In genomic region chr7:29194594-29195417, GRCh38 we compare ENCODE assay signal across 8 cellular contexts. TPM values are rescaled to one million over a fixed set of nuclear protein-coding genes. Genes with fewer than 3 reads are reported as not detected.
DNase-seq lines count a peak whose midpoint lies in the region; ATAC-seq, FAIRE-seq and TF ChIP-seq lines count a peak whose summit lies in the region.

Gene CHN2 (plus strand): TSS chr7:29194775.

- H3K4me2 ChIP-seq in BLaER1 (peak within 1 kb of the TSS; percentile 91), neural cell (ENCODE audit: low read length) (peak within 1 kb of the TSS; percentile 94)

- H3K27ac Mint-ChIP-seq in HFFc6 = no peak within 1 kb of the TSS

- no peaks in the 10 kb centered on the region for H4K20me1 ChIP-seq in BLaER1
- peaks cover 2% of the 10 kb centered on the region for H4K20me1 ChIP-seq in neural cell (ENCODE audit: insufficient read depth)

- H3K36me3 ChIP-seq in BLaER1 (no peaks in the 10 kb centered on the region), neural cell (ENCODE audit: insufficient read depth, low read length) (no peaks in the 10 kb centered on the region), thoracic aorta (no peaks in the 10 kb centered on the region)

- no peak for TF ChIP-seq EP300 in neural cell (conservative IDR thresholded peaks at IDR 0.05; ENCODE audit: poor library complexity, severe bottlenecking)

- H3K27ac ChIP-seq in BLaER1 (peak within 1 kb of the TSS; percentile 25; the same call in 1 of the 2 replicates), neural cell (ENCODE audit: low read length) (peak within 1 kb of the TSS; percentile 97), thoracic aorta (no peak within 1 kb of the TSS)

- peak within 1 kb of the TSS; percentile 29 for H2AFZ ChIP-seq in neural cell (ENCODE audit: low read depth, low read length)

- no peaks in the 10 kb centered on the region for H3K9me3 Mint-ChIP-seq in HFFc6

- H3K4me3 ChIP-seq in BLaER1 (peak within 1 kb of the TSS; percentile 89), neural cell (ENCODE audit: low read length) (peak within 1 kb of the TSS; percentile 87), thoracic aorta (peak within 1 kb of the TSS; percentile 79)

- no peaks in the 10 kb centered on the region for H3K36me3 Mint-ChIP-seq in HFFc6 (ENCODE audit: low read depth)

- ATAC-seq in thoracic aorta (ENCODE audit: insufficient number of reproducible peaks, low FRiP score, low read depth) = no peak

- no peaks in the 10 kb centered on the region for H3K9me2 ChIP-seq in neural cell (ENCODE audit: insufficient read depth, low read length)

- peaks cover 66% of the 10 kb centered on the region for H3K79me2 ChIP-seq in neural cell (replicated peaks; ENCODE audit: insufficient read depth, low read length)

- DNase-seq in HFFc6 (no peak), NOMO-1 (lab: John Stamatoyannopoulos, UW; ENCODE audit: unreplicated experiment in 2 of 2) (peak; percentile 53 to 61), frontal cortex (ENCODE audit: low spot score in 2 of 2) (peak; percentile 54 to 70), thoracic aorta (ENCODE audit: low spot score) (no peak), glomerular visceral epithelial cell (ENCODE audit: extremely low spot score) (no peak)
- DNase-seq in activated effector memory CD4-positive, alpha-beta T cell treated with Interleukin-2 at 50 U/mL for 16 hours = peak; percentile 34

- TF ChIP-seq RAD21 in neural cell (conservative IDR thresholded peaks at IDR 0.05) = peak; percentile 55

- TF ChIP-seq CTCF in HFFc6 (IDR thresholded peaks at IDR 0.05) = no peak
- peak; percentile 53 for TF ChIP-seq CTCF in neural cell (IDR thresholded peaks at IDR 0.05; ENCODE audit: poor library complexity, severe bottlenecking)
- TF ChIP-seq CTCF in thoracic aorta (IDR thresholded peaks at IDR 0.05) = no peak

- H3K9ac ChIP-seq in BLaER1 (peak within 1 kb of the TSS; percentile 70), neural cell (ENCODE audit: low read length) (peak within 1 kb of the TSS; percentile 98)

- H3K4me1 ChIP-seq in BLaER1 = peaks cover 15% of the 10 kb centered on the region
- peaks cover 0 to 3% of the 10 kb centered on the region in 2 donors for H3K4me1 ChIP-seq in thoracic aorta (ENCODE audit: control insufficient read depth in 1 of 2, low read depth in 2 of 2)

- no peaks in the 10 kb centered on the region for H3K4me1 Mint-ChIP-seq in HFFc6 (ENCODE audit: low read depth)

- H3K4me3 Mint-ChIP-seq in HFFc6 = peak within 1 kb of the TSS; percentile 2; the same call in 1 of the 2 replicates

- H3K27me3 ChIP-seq in BLaER1 (peaks cover 53% of the 10 kb centered on the region), neural cell (ENCODE audit: insufficient read depth, low read depth, low read length) (no peaks in the 10 kb centered on the region), thoracic aorta (replicated peaks; ENCODE audit: insufficient read depth) (no peaks in the 10 kb centered on the region)

- peaks cover 26% of the 10 kb centered on the region for H3K27me3 Mint-ChIP-seq in HFFc6 (ENCODE audit: insufficient read depth)

- H3F3A ChIP-seq in neural cell (ENCODE audit: insufficient read depth, low read length, poor library complexity, severe bottlenecking) = peaks cover 12% of the 10 kb centered on the region

- H3K9me3 ChIP-seq in BLaER1 (no peaks in the 10 kb centered on the region), neural cell (ENCODE audit: low read length) (no peaks in the 10 kb centered on the region), thoracic aorta (no peaks in the 10 kb centered on the region)

- FAIRE-seq in frontal cortex (lab: Jason Lieb, UNC) = no peak

TF ChIP-seq in neural cell, 6 proteins besides CTCF, POLR2A, EP300 and RAD21:
- TF ChIP-seq TAF1 (IDR thresholded peaks at IDR 0.05; ENCODE audit: low read depth) (peak; percentile 63), REST (IDR thresholded peaks at IDR 0.05; ENCODE audit: borderline replicate concordance) (no peak), SMC3 (conservative IDR thresholded peaks at IDR 0.05; ENCODE audit: poor library complexity) (peak; percentile 60), EZH2 (IDR thresholded peaks at IDR 0.05; ENCODE audit: borderline replicate concordance, insufficient read depth, low read length, poor library complexity, severe bottlenecking) (no peak), MXI1 (conservative IDR thresholded peaks at IDR 0.05; ENCODE audit: poor library complexity, severe bottlenecking) (peak; percentile 49), POLR2AphosphoS5 (IDR thresholded peaks at IDR 0.05) (peak; percentile 64)

RNA-seq across cellular contexts. Expression of gene CHN2, which starts in this region (rescaled TPM):
- not detected for total RNA-seq in HFFc6 (2021; fragmentation: NEBNext Ultra II Directional; extraction: Animal tissue kit (Norgen Biotek cat#: 25700))
- total RNA-seq in frontal cortex = 96.6 TPM
- polyA plus RNA-seq in neural cell = 132 and 136 TPM in 2 replicates
- 198 and 225 TPM in 2 replicates for polyA minus RNA-seq in neural cell
- total RNA-seq in thoracic aorta = 10 to 100 TPM; 22.6 to 44.7 TPM

Comparison
In these comparisons a context has a peak if more than half of its experiments do, and no peak if none do; other contexts are left out.
1. RNA of gene CHN2 (total RNA-seq): 96.6 TPM in frontal cortex (single experiment) and 22.6 to 44.7 TPM in thoracic aorta; not detected in HFFc6; every median in the first group is over 10 times any median in the second.
2. H3K27ac ChIP-seq: peak in BLaER1 (single experiment) and neural cell (single experiment); none in thoracic aorta (0 of 2).
3. DNase-seq: peak in NOMO-1 (2 of 2), activated effector memory CD4-positive, alpha-beta T cell treated with Interleukin-2 at 50 U/mL for 16 hours (single experiment) and frontal cortex (2 of 2); none in HFFc6 (single experiment), thoracic aorta (single experiment) and glomerular visceral epithelial cell (single experiment).
4. Peak in every context shown above with its lines, with median percentiles within 50 percentile points of each other: H3K4me3 ChIP-seq.